8 cellular contexts compared by ENCODE assay signal in genomic region chr10:48605264-48605615, GRCh38. TPM values are rescaled to one million over a fixed set of nuclear protein-coding genes. Genes with fewer than 3 reads are reported as not detected.
A peak's percentile ranks its signal among the peaks of the same experiment; 100 is the strongest.
DNase-seq lines count a peak whose midpoint lies in the region; ATAC-seq and TF ChIP-seq lines count a peak whose summit lies in the region.

No MANE protein-coding gene starts in this region.

- no peaks in the 10 kb centered on the region for H4K20me1 ChIP-seq in KMS-11 (ENCODE audit: insufficient read depth)

- peak overlapping the region in 7 of 10 donors; percentile 38 to 70 (median 61) for H3K4me3 Mint-ChIP-seq in naive thymus-derived CD8-positive, alpha-beta T cell

- no peak overlapping the region for H3K27ac ChIP-seq in KMS-11

- peak overlapping the region; percentile 78 for H3K4me2 ChIP-seq in KMS-11

- no peaks in the 10 kb centered on the region for H3K27me3 ChIP-seq in KMS-11 (ENCODE audit: insufficient read depth, low read depth)

- H3K9me3 Mint-ChIP-seq in naive thymus-derived CD8-positive, alpha-beta T cell, result no peaks in the 10 kb centered on the region

- H3K27ac Mint-ChIP-seq in naive thymus-derived CD8-positive, alpha-beta T cell, result no peak overlapping the region

- peaks cover 16 to 51% (median 32%) of the 10 kb centered on the region in 5 donors for H3K27me3 Mint-ChIP-seq in naive thymus-derived CD8-positive, alpha-beta T cell

- no peaks in the 10 kb centered on the region for H3K36me3 ChIP-seq in KMS-11 (ENCODE audit: insufficient read depth)

- peaks cover 5 to 27% (median 9%) of the 10 kb centered on the region in 4 donors for H3K4me1 Mint-ChIP-seq in naive thymus-derived CD8-positive, alpha-beta T cell

- TF ChIP-seq CTCF in AG09309 (IDR thresholded peaks at IDR 0.05; ENCODE audit: control insufficient read depth, insufficient read depth, low read depth, low read length, missing control alignments), result no peak
- TF ChIP-seq CTCF in KMS-11 (conservative IDR thresholded peaks at IDR 0.05; ENCODE audit: low read depth, low read length), result no peak
- TF ChIP-seq CTCF in cardiac fibroblast (IDR thresholded peaks at IDR 0.05; ENCODE audit: low read depth, low read length), result no peak

- H3K36me3 Mint-ChIP-seq in naive thymus-derived CD8-positive, alpha-beta T cell, result no peaks in the 10 kb centered on the region

- H3K4me1 ChIP-seq in KMS-11 (ENCODE audit: low read depth, poor library complexity, severe bottlenecking), result peaks cover 20% of the 10 kb centered on the region

- no peaks in the 10 kb centered on the region for H3K79me2 ChIP-seq in KMS-11 (ENCODE audit: insufficient read depth, low read depth)

- POLR2A ChIA-PET in naive thymus-derived CD8-positive, alpha-beta T cell (lab: Charles Lee), result no interaction called here

- no peak for ATAC-seq in naive thymus-derived CD8-positive, alpha-beta T cell
- no peak for ATAC-seq in HG03280 (IDR thresholded peaks at IDR 0.05; ENCODE audit: unreplicated experiment)
- no peak for ATAC-seq in GM21360 (IDR thresholded peaks at IDR 0.05; ENCODE audit: unreplicated experiment)

- peak overlapping the region; percentile 81 for H3K9ac ChIP-seq in KMS-11

- peak overlapping the region; percentile 99 for H2AFZ ChIP-seq in KMS-11 (ENCODE audit: low read depth)

- H3K4me3 ChIP-seq in AG09309 (ENCODE audit: control insufficient read depth, low read depth, low read length), result peak overlapping the region; percentile 73
- H3K4me3 ChIP-seq in KMS-11 (IDR thresholded peaks at IDR 0.05; ENCODE audit: insufficient read depth, low read depth, low read length), result no peak overlapping the region
- peak overlapping the region; percentile 77 to 94 for H3K4me3 ChIP-seq in cardiac fibroblast (replicated peaks in 1 of 2; ENCODE audit: low read depth in 2 of 2, low read length in 2 of 2)

- no peak for DNase-seq in AG09309 (ENCODE audit: low read depth)
- peak in 1 of 2 donors; percentile 32 for DNase-seq in cardiac fibroblast (ENCODE audit: low read depth in 2 of 2)
- DNase-seq in naive thymus-derived CD8-positive, alpha-beta T cell, result no peak
- no peak for DNase-seq in NCI-H526 treated with DMSO at 0.1 percent for 48 hours (lab: John Stamatoyannopoulos, UW)
- no peak for DNase-seq in MV-4-11 (lab: John Stamatoyannopoulos, UW)

RNA-seq across cellular contexts. Expression of gene ARHGAP22, which starts 0.4 kb away (rescaled TPM):
- under 1 TPM in 1 of 2 experiments, not detected in 1; 0.88 TPM for total RNA-seq in naive thymus-derived CD8-positive, alpha-beta T cell
- not detected for polyA plus RNA-seq in naive thymus-derived CD8-positive, alpha-beta T cell
